In the genomic region with DNA sequence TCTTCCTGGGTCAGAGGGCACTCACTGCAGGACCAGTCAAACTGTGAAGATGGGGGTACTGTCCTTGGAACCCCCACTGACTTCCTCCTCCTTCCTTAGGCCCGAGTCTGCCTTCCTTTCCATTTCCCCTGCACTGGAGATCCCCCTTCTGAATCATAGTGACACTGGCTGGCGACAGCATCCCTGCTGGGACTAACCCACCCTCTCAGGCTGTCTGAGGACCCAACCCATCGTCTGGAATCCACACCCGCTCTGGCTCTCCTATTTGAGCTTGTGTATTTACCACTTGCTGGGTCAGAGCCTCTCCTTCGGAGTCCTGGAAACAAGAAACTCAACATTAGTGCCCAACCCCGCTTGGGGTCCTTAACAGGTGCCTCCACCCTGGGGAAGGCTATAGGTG, we compare ENCODE assay signal across 24 cellular contexts. TPM values are rescaled to one million over a fixed set of nuclear protein-coding genes. Genes with fewer than 3 reads are reported as not detected.
A peak's percentile ranks its signal among the peaks of the same experiment; 100 is the strongest.
DNase-seq lines count a peak whose midpoint lies in the region; ATAC-seq, FAIRE-seq and TF ChIP-seq lines count a peak whose summit lies in the region.
"Had no signal": no experiment of that assay in that cellular context is flagged by ENCODE, and none has a peak within 500 bp of the region (broad histone marks: within the 10 kb centered on the region; RNA-seq: fewer than 3 reads in every experiment).

No MANE protein-coding gene starts in this region.

- H3K27me3 ChIP-seq in GM12878 (replicated peaks in 1 of 2; ENCODE audit: control insufficient read depth in 2 of 2, insufficient read depth in 2 of 2, low read length in 1 of 2), result no peaks in the 10 kb centered on the region
- H3K27me3 ChIP-seq: BLaER1 treated with 17β-estradiol and CSF1 and Interleukin-3, amounts not matched to agents 10 nM and 100 nM had no signal

- no peak overlapping the region for H3K9ac ChIP-seq in GM12878 (ENCODE audit: control insufficient read depth, insufficient read depth, low read length)
- H3K9ac ChIP-seq: BLaER1 treated with 17β-estradiol and CSF1 and Interleukin-3, amounts not matched to agents 10 nM and 100 nM had no signal

- no peaks in the 10 kb centered on the region for H3K36me3 ChIP-seq in GM12878 (ENCODE audit: control insufficient read depth in 2 of 2, insufficient read depth in 2 of 2, low read length in 1 of 2)
- H3K36me3 ChIP-seq: BLaER1 treated with 17β-estradiol and CSF1 and Interleukin-3, amounts not matched to agents 10 nM and 100 nM had no signal

- peak overlapping the region; percentile 15 for H3K27ac Mint-ChIP-seq in T-helper 2 cell treated with Interferon-gamma antibody and Interleukin-4, amounts not matched to agents 5 μg/mL and 100 μg/mL, for 36 hours
- H3K27ac Mint-ChIP-seq in nephron, result peak overlapping the region in 2 of 3 experiments; percentile 24 to 71
- peak overlapping the region; percentile 87 for H3K27ac Mint-ChIP-seq in type B pancreatic cell
- no peak overlapping the region for H3K27ac Mint-ChIP-seq in activated CD4-positive, alpha-beta memory T cell treated with anti-CD3 and anti-CD28 coated beads, Interleukin-2, amount 10 ng/mL, durations not matched to agents 7 days and 5 days
- H3K27ac Mint-ChIP-seq: B cell, GM23338 had no signal

- BruUV-seq in GM12878 (replicated peaks; lab: Mats Ljungman, UMichigan), result no TSS peak

- no peak for FAIRE-seq in GM12878 (lab: Jason Lieb, UNC)
- FAIRE-seq: G401.6, GM18507, H54 had no signal

- H3K9me3 Mint-ChIP-seq in T-helper 2 cell treated with Interferon-gamma antibody and Interleukin-4, amounts not matched to agents 5 μg/mL and 100 μg/mL, for 36 hours, result no peaks in the 10 kb centered on the region
- H3K9me3 Mint-ChIP-seq in nephron (no peaks in the 10 kb centered on the region), type B pancreatic cell (no peaks in the 10 kb centered on the region)
- H3K9me3 Mint-ChIP-seq in activated CD4-positive, alpha-beta memory T cell treated with anti-CD3 and anti-CD28 coated beads, Interleukin-2, amount 10 ng/mL, durations not matched to agents 7 days and 5 days, result no peaks in the 10 kb centered on the region
- H3K9me3 Mint-ChIP-seq: CD8-positive, alpha-beta memory T cell had no signal

- DNase-seq in T-helper 2 cell treated with Interferon-gamma antibody and Interleukin-4, amounts not matched to agents 5 μg/mL and 100 μg/mL, for 36 hours (ENCODE audit: low spot score), result no peak
- DNase-seq in T-helper 2 cell (no peak), GM12878 (ENCODE audit: low read depth, low spot score) (no peak), type B pancreatic cell (ENCODE audit: extremely low spot score, unreplicated experiment) (no peak), NCI-H1694 treated with DMSO at 0.1 percent for 48 hours (lab: John Stamatoyannopoulos, UW) (no peak)
- DNase-seq in activated CD4-positive, alpha-beta memory T cell treated with anti-CD3 and anti-CD28 coated beads, Interleukin-2, amount 10 ng/mL, durations not matched to agents 7 days and 5 days, result no peak
- DNase-seq: CD8-positive, alpha-beta memory T cell; COR-L47; DMS 273 treated with DMSO at 0.1 percent for 48 hours; DMS53; DND-41; EL; HCEC 1CT had no signal

- no peak for TF ChIP-seq EP300 in GM12878 (IDR thresholded peaks at IDR 0.05; ENCODE audit: borderline replicate concordance in 1 of 2, control insufficient read depth in 1 of 2, low read depth in 2 of 2, low read length in 2 of 2)

- H3K4me3 Mint-ChIP-seq in T-helper 2 cell treated with Interferon-gamma antibody and Interleukin-4, amounts not matched to agents 5 μg/mL and 100 μg/mL, for 36 hours, result no peak overlapping the region
- no peak overlapping the region for H3K4me3 Mint-ChIP-seq in nephron
- H3K4me3 Mint-ChIP-seq in type B pancreatic cell, result peak overlapping the region; percentile 13
- H3K4me3 Mint-ChIP-seq in activated CD4-positive, alpha-beta memory T cell treated with anti-CD3 and anti-CD28 coated beads, Interleukin-2, amount 10 ng/mL, durations not matched to agents 7 days and 5 days, result no peak overlapping the region
- H3K4me3 Mint-ChIP-seq: B cell; CD8-positive, alpha-beta memory T cell; GM23338 had no signal

- SMC1A ChIA-PET in GM12878 (lab: Charles Lee; ENCODE audit: uncharacterized antibody, unreplicated experiment), result no interaction called here

- no peaks in the 10 kb centered on the region for H3K36me3 Mint-ChIP-seq in T-helper 2 cell treated with Interferon-gamma antibody and Interleukin-4, amounts not matched to agents 5 μg/mL and 100 μg/mL, for 36 hours (ENCODE audit: low read depth)
- H3K36me3 Mint-ChIP-seq in nephron (ENCODE audit: low read depth) (no peaks in the 10 kb centered on the region), type B pancreatic cell (peaks cover 4% of the 10 kb centered on the region)
- H3K36me3 Mint-ChIP-seq in activated CD4-positive, alpha-beta memory T cell treated with anti-CD3 and anti-CD28 coated beads, Interleukin-2, amount 10 ng/mL, durations not matched to agents 7 days and 5 days (ENCODE audit: low read depth), result no peaks in the 10 kb centered on the region
- H3K36me3 Mint-ChIP-seq: CD8-positive, alpha-beta memory T cell had no signal

- TF ChIP-seq CTCF in GM12878 (IDR thresholded peaks at IDR 0.05 in 2 of 3, conservative IDR thresholded peaks at IDR 0.05 in 1 of 3; ENCODE audit: control insufficient read depth in 2 of 3, extremely low read depth in 1 of 3, insufficient read depth in 1 of 3, low read depth in 3 of 3, low read length in 3 of 3) (no peak), nephron (IDR thresholded peaks at IDR 0.05; ENCODE audit: unreplicated experiment in 3 of 3) (no peak), type B pancreatic cell (conservative IDR thresholded peaks at IDR 0.05) (no peak)

- no peak overlapping the region for H3K4me2 ChIP-seq in GM12878 (ENCODE audit: control insufficient read depth, insufficient read depth)
- H3K4me2 ChIP-seq: GM23338 had no signal

- H3K4me1 Mint-ChIP-seq in T-helper 2 cell treated with Interferon-gamma antibody and Interleukin-4, amounts not matched to agents 5 μg/mL and 100 μg/mL, for 36 hours (ENCODE audit: low read depth), result no peaks in the 10 kb centered on the region
- H3K4me1 Mint-ChIP-seq in nephron, result no peaks in the 10 kb centered on the region
- no peaks in the 10 kb centered on the region for H3K4me1 Mint-ChIP-seq in type B pancreatic cell (ENCODE audit: unreplicated experiment)
- no peaks in the 10 kb centered on the region for H3K4me1 Mint-ChIP-seq in activated CD4-positive, alpha-beta memory T cell treated with anti-CD3 and anti-CD28 coated beads, Interleukin-2, amount 10 ng/mL, durations not matched to agents 7 days and 5 days
- H3K4me1 Mint-ChIP-seq: B cell; CD8-positive, alpha-beta memory T cell had no signal

- no peaks in the 10 kb centered on the region for H3K9me3 ChIP-seq in GM12878 (replicated peaks; ENCODE audit: control insufficient read depth, insufficient read depth, low read length)
- H3K9me3 ChIP-seq: BLaER1 treated with 17β-estradiol and CSF1 and Interleukin-3, amounts not matched to agents 10 nM and 100 nM had no signal

- TF ChIP-seq POLR2A in GM12878 (IDR thresholded peaks at IDR 0.05; ENCODE audit: low read depth, low read length), result no peak

- no peaks in the 10 kb centered on the region for H3K79me2 ChIP-seq in GM12878 (ENCODE audit: control insufficient read depth, insufficient read depth, low read length)

- no peaks in the 10 kb centered on the region for H4K20me1 ChIP-seq in GM12878 (ENCODE audit: control insufficient read depth, insufficient read depth)
- H4K20me1 ChIP-seq: BLaER1 treated with 17β-estradiol and CSF1 and Interleukin-3, amounts not matched to agents 10 nM and 100 nM had no signal

- 16% methylated on average over 6 of the region's 6 CpGs for WGBS in GM12878 (ENCODE audit: insufficient coverage, insufficient replicate concordance, low lambda C conversion rate, missing lambda C conversion rate)

- H3K4me3 ChIP-seq in GM12878, result no peak overlapping the region
- H3K4me3 ChIP-seq: BLaER1 treated with 17β-estradiol and CSF1 and Interleukin-3, amounts not matched to agents 10 nM and 100 nM; GM23338 had no signal

- POLR2A ChIA-PET in GM12878 (lab: Charles Lee), result no interaction called here
- POLR2A ChIA-PET in activated CD4-positive, alpha-beta memory T cell treated with anti-CD3 and anti-CD28 coated beads, Interleukin-2, amount 10 ng/mL, durations not matched to agents 7 days and 5 days (lab: Charles Lee), result no interaction called here

- H2AFZ ChIP-seq in GM12878 (ENCODE audit: control insufficient read depth, low read depth, low read length), result no peak overlapping the region
- H2AFZ ChIP-seq: GM23338 had no signal

- H3K27me3 Mint-ChIP-seq in T-helper 2 cell treated with Interferon-gamma antibody and Interleukin-4, amounts not matched to agents 5 μg/mL and 100 μg/mL, for 36 hours (ENCODE audit: low read depth), result peaks cover 9% of the 10 kb centered on the region
- peaks cover 3% of the 10 kb centered on the region for H3K27me3 Mint-ChIP-seq in nephron (ENCODE audit: low read depth)
- no peaks in the 10 kb centered on the region for H3K27me3 Mint-ChIP-seq in type B pancreatic cell
- no peaks in the 10 kb centered on the region for H3K27me3 Mint-ChIP-seq in activated CD4-positive, alpha-beta memory T cell treated with anti-CD3 and anti-CD28 coated beads, Interleukin-2, amount 10 ng/mL, durations not matched to agents 7 days and 5 days

- intact Hi-C loops in GM12878 (cut with micrococcal nuclease; ENCODE audit: unreplicated experiment), result no loop called here

- H3K27ac ChIP-seq in GM12878 (ENCODE audit: control insufficient read depth, insufficient read depth), result no peak overlapping the region
- H3K27ac ChIP-seq: 22Rv1; BLaER1 treated with 17β-estradiol and CSF1 and Interleukin-3, amounts not matched to agents 10 nM and 100 nM had no signal

- TF ChIP-seq RAD21 in GM12878 (IDR thresholded peaks at IDR 0.05; ENCODE audit: insufficient read depth, low read depth, low read length), result no peak

- RAD21 ChIA-PET in GM12878 (lab: Charles Lee; ENCODE audit: unreplicated experiment), result no interaction called here

- CTCF ChIA-PET in GM12878 (lab: Yijun Ruan, JAX), result interaction anchor here (0.9 kb wide), 1 partner anchor 104 kb away, joined by 3 read pairs; no protein-coding TSS in a partner anchor
- CTCF ChIA-PET in activated CD4-positive, alpha-beta memory T cell treated with anti-CD3 and anti-CD28 coated beads, Interleukin-2, amount 10 ng/mL, durations not matched to agents 7 days and 5 days (lab: Charles Lee), result interaction anchor here (1.1 kb wide), 1 partner anchor 16 kb away, joined by 4 read pairs; no protein-coding TSS in a partner anchor

- H3K4me1 ChIP-seq in GM12878 (ENCODE audit: control insufficient read depth, insufficient read depth, low read length), result peaks cover 4% of the 10 kb centered on the region; the same call in 1 of the 2 replicates

- in situ Hi-C loops in GM12878 (cut with MboI), result no loop called here

- ATAC-seq in GM12878 (peak; percentile 30; the same call in 1 of the 3 replicates), SK-N-SH treated with all-trans-retinoic acid at 6 μM for 48 hours (no peak)
- ATAC-seq: GM23338 had no signal

RNA-seq across cellular contexts. Expression of a gene that starts 21.2 kb away (rescaled TPM):
- not detected in 2 replicates for total RNA-seq in GM12878 (2013; cell fraction: nucleolus; rRNA removed)
- total RNA-seq in GM12878 (2014; rRNA removed) (0.33 TPM in 1 of 2 replicates, not detected in the other), GM12878 (2014; rRNA removed; fragmentation: Illumina TruSeq; extraction: Trizol) (not detected in 2 replicates), GM12878 (2021) (0.11 TPM in 1 of 2 replicates, not detected in the other), type B pancreatic cell (ENCODE audit: low replicate concordance) (16.3 and 51.3 TPM in 2 replicates)
- polyA plus RNA-seq in GM12878 (2011; ENCODE audit: low read depth), result not detected
- polyA plus RNA-seq in GM12878 (2011; rRNA removed) (0.10 and 0.27 TPM in 2 replicates), GM12878 (2014; fragmentation: Illumina TruSeq; extraction: Trizol) (0.10 TPM in 1 of 2 replicates, not detected in the other), GM12878 (2014; fragmentation: Nextera tagmentation; extraction: Ambion mirVana) (under 1 TPM; 0.13 to 0.35 TPM), GM12878 (2014; rRNA removed) (0.19 TPM in 1 of 2 replicates, not detected in the other), GM12878 (2016; fragmentation: Nextera tagmentation; extraction: Ambion mirVana) (under 1 TPM; 0.33 to 0.46 TPM)
- 0.22 and 0.25 TPM in 2 replicates for polyA plus RNA-seq in GM12878 (2011; cell fraction: cytosol; rRNA removed)
- polyA plus RNA-seq in GM12878 (2011; cell fraction: nucleus; rRNA removed), result 0.21 and 0.32 TPM in 2 replicates
- 0.11 and 0.25 TPM in 2 replicates for polyA plus RNA-seq in GM12878 (2012)
- 0.67 TPM in 1 of 2 replicates, not detected in the other for polyA minus RNA-seq in GM12878 (2011; rRNA and poly(A)+ RNA removed)
- not detected in 2 replicates for polyA minus RNA-seq in GM12878 (2011; cell fraction: cytosol; rRNA and poly(A)+ RNA removed)
- polyA minus RNA-seq in GM12878 (2011; cell fraction: nucleus; rRNA and poly(A)+ RNA removed), result not detected in 2 replicates
- not detected for total RNA-seq in activated CD4-positive, alpha-beta memory T cell treated with anti-CD3 and anti-CD28 coated beads, Interleukin-2, amount 10 ng/mL, durations not matched to agents 7 days and 5 days
- total RNA-seq: A673; B cell; CD8-positive, alpha-beta memory T cell; HT-29 had no signal
- polyA plus RNA-seq: CD8-positive, alpha-beta memory T cell had no signal

RNA-seq across cellular contexts. Expression of a gene that starts 58.6 kb away (rescaled TPM):
- total RNA-seq in GM12878 (2013; cell fraction: nucleolus; rRNA removed), result 0.46 and 1.2 TPM in 2 replicates
- total RNA-seq in GM12878 (2014; rRNA removed) (0.73 and 0.82 TPM in 2 replicates), GM12878 (2014; rRNA removed; fragmentation: Illumina TruSeq; extraction: Trizol) (0.36 and 0.37 TPM in 2 replicates), GM12878 (2021) (1.6 and 1.9 TPM in 2 replicates), type B pancreatic cell (ENCODE audit: low replicate concordance) (5.5 and 11.1 TPM in 2 replicates)
- 0.14 TPM for polyA plus RNA-seq in GM12878 (2011; ENCODE audit: low read depth)
- polyA plus RNA-seq in GM12878 (2011; rRNA removed) (0.03 and 0.10 TPM in 2 replicates), GM12878 (2014; fragmentation: Illumina TruSeq; extraction: Trizol) (0.06 and 0.40 TPM in 2 replicates), GM12878 (2014; fragmentation: Nextera tagmentation; extraction: Ambion mirVana) (under 1 TPM; 0.03 to 0.11 TPM), GM12878 (2014; rRNA removed) (0.61 and 0.82 TPM in 2 replicates), GM12878 (2016; fragmentation: Nextera tagmentation; extraction: Ambion mirVana) (1 to 10 TPM in 1 of 2 experiments, under 1 TPM in 1; 0.64 to 1.0 TPM)
- polyA plus RNA-seq in GM12878 (2011; cell fraction: cytosol; rRNA removed), result 0.04 and 0.07 TPM in 2 replicates
- polyA plus RNA-seq in GM12878 (2011; cell fraction: nucleus; rRNA removed), result 0.15 and 0.41 TPM in 2 replicates
- 0.24 and 0.32 TPM in 2 replicates for polyA plus RNA-seq in GM12878 (2012)
- polyA minus RNA-seq in GM12878 (2011; rRNA and poly(A)+ RNA removed), result 0.10 TPM in 1 of 2 replicates, not detected in the other
- polyA minus RNA-seq in GM12878 (2011; cell fraction: cytosol; rRNA and poly(A)+ RNA removed), result not detected in 2 replicates
- not detected in 2 replicates for polyA minus RNA-seq in GM12878 (2011; cell fraction: nucleus; rRNA and poly(A)+ RNA removed)
- under 1 TPM in 1 of 2 experiments, not detected in 1; 0.15 TPM for total RNA-seq in activated CD4-positive, alpha-beta memory T cell treated with anti-CD3 and anti-CD28 coated beads, Interleukin-2, amount 10 ng/mL, durations not matched to agents 7 days and 5 days
- total RNA-seq: HT-29 had no signal

Comparison
In these comparisons a context has a peak if more than half of its experiments do, and no peak if none do; other contexts are left out.
1. RNA of a gene that starts 21.2 kb away (total RNA-seq): 16.3 to 51.3 TPM in type B pancreatic cell; 0.11 to 0.33 TPM in GM12878 and not detected in activated CD4-positive, alpha-beta memory T cell treated with anti-CD3 and anti-CD28 coated beads, Interleukin-2, amount 10 ng/mL, durations not matched to agents 7 days and 5 days; every median in the first group is over 10 times any median in the second.